ENCODE assay signal across 27 cellular contexts in genomic region chr12:123497065-123497464, GRCh38.
"Had no signal": no experiment of that assay in that cellular context is flagged by ENCODE, and none has a peak within 500 bp of the region (broad histone marks: within the 10 kb centered on the region; RNA-seq: fewer than 3 reads in every experiment).

No MANE protein-coding gene starts in this region.

- H3K36me3 Mint-ChIP-seq: naive B cell; natural killer cell; stimulated activated naive B cell treated with anti-CD40 and anti-IgM and Interleukin-4, amounts not matched to agents 10 μg/mL and 1 μg/mL and 100 μg/mL, for 72 hours had no signal

- H3K4me3 ChIP-seq: left lung, lower lobe of right lung, ovary, right atrium auricular region, skin epidermis, stomach, suprapubic skin, tibial nerve, uterus had no signal

- H3K4me3 Mint-ChIP-seq: immature natural killer cell; mesothelial cell of epicardium; natural killer cell; nephron progenitor cell; stimulated activated naive B cell treated with anti-CD40 and anti-IgM and Interleukin-4, amounts not matched to agents 10 μg/mL and 1 μg/mL and 100 μg/mL, for 72 hours; type B pancreatic cell had no signal

- H3K27ac Mint-ChIP-seq: immature natural killer cell; mesothelial cell of epicardium; natural killer cell; nephron progenitor cell; progenitor cell of endocrine pancreas; stimulated activated naive B cell treated with anti-CD40 and anti-IgM and Interleukin-4, amounts not matched to agents 10 μg/mL and 1 μg/mL and 100 μg/mL, for 72 hours; type B pancreatic cell had no signal

- H3K27me3 ChIP-seq: left lung, ovary, right atrium auricular region, stomach, suprapubic skin, tibial nerve, uterus had no signal

- H3K4me1 ChIP-seq: left lung, lower lobe of right lung, stomach, suprapubic skin, tibial nerve, uterus had no signal

- H3K9me3 Mint-ChIP-seq: immature natural killer cell; mesothelial cell of epicardium; naive B cell; natural killer cell; nephron progenitor cell; stimulated activated naive B cell treated with anti-CD40 and anti-IgM and Interleukin-4, amounts not matched to agents 10 μg/mL and 1 μg/mL and 100 μg/mL, for 72 hours; type B pancreatic cell had no signal

- DNase-seq: hypothalamus; immature natural killer cell; kidney; left colon; left lung; lower lobe of right lung; mammary epithelial cell; mesendoderm; naive B cell; natural killer cell; nephron progenitor cell; ovary; stimulated activated CD4-positive, alpha-beta T cell treated with anti-CD3 and anti-CD28 coated beads, Interleukin-12 subunit alpha, Interleukin-12 subunit beta, amount 100 ng/mL, for 4 hours; stimulated activated CD4-positive, alpha-beta T cell treated with anti-CD3 and anti-CD28 coated beads, Interleukin-15, amount 100 ng/mL, for 24 hours; stimulated activated CD4-positive, alpha-beta T cell treated with anti-CD3 and anti-CD28 coated beads, Interleukin-2, amount 100 ng/mL, for 24 hours; stimulated activated CD4-positive, alpha-beta T cell treated with anti-CD3 and anti-CD28 coated beads, Interleukin-4, amount 100 ng/mL, for 1 hour; stimulated activated naive B cell treated with anti-CD40 and anti-IgM and Interleukin-4, amounts not matched to agents 10 μg/mL and 1 μg/mL and 100 μg/mL, for 72 hours; stimulated activated naive CD8-positive, alpha-beta T cell treated with anti-CD3 and anti-CD28 coated beads, Interleukin-15, Interleukin-2, amounts not matched to agents 100 U/mL and 50 U/mL, for 24 hours; stomach; uterus had no signal

- H3K9me3 ChIP-seq: left lung, lower lobe of right lung, ovary, right atrium auricular region, stomach, suprapubic skin, tibial nerve, uterus had no signal

- H3K27ac ChIP-seq: left lung, lower lobe of right lung, ovary, skin epidermis, stomach, suprapubic skin, tibial nerve, uterus had no signal

- H3K4me1 Mint-ChIP-seq: immature natural killer cell; mesothelial cell of epicardium; naive B cell; stimulated activated naive B cell treated with anti-CD40 and anti-IgM and Interleukin-4, amounts not matched to agents 10 μg/mL and 1 μg/mL and 100 μg/mL, for 72 hours had no signal

- H3K27me3 Mint-ChIP-seq: progenitor cell of endocrine pancreas, type B pancreatic cell had no signal

- H3K36me3 ChIP-seq: ovary, uterus had no signal
